8 cellular contexts compared by ENCODE assay signal in genomic region chr5:134240421-134240962, GRCh38.
DNase-seq lines count a peak whose midpoint lies in the region; ATAC-seq and TF ChIP-seq lines count a peak whose summit lies in the region.

No MANE protein-coding gene starts in this region.

- peak; percentile 52 for DNase-seq in DMS53 treated with DMSO at 0.1 percent for 48 hours (lab: John Stamatoyannopoulos, UW; ENCODE audit: unreplicated experiment)
- peak; percentile 34 for DNase-seq in SHP77 treated with DMSO at 0.1 percent for 48 hours (lab: John Stamatoyannopoulos, UW)
- DNase-seq in foreskin fibroblast: peak; percentile 66 to 80
- DNase-seq in non-pigmented ciliary epithelial cell (ENCODE audit: low read depth): peak; percentile 70
- DNase-seq in activated T-cell treated with anti-CD3 and anti-CD28 coated beads for 4 hours: no peak
- no peak for DNase-seq in NCI-H1105 (lab: John Stamatoyannopoulos, UW)

- TF ChIP-seq CTCF in foreskin fibroblast (IDR thresholded peaks at IDR 0.05; ENCODE audit: low read depth, low read length): no peak

- ATAC-seq in HG03342 (IDR thresholded peaks at IDR 0.05; ENCODE audit: unreplicated experiment) (no peak), GM18870 (IDR thresholded peaks at IDR 0.05; ENCODE audit: unreplicated experiment) (no peak)

- H3K4me3 ChIP-seq in foreskin fibroblast (ENCODE audit: low read depth in 1 of 2, low read length in 2 of 2): no peak overlapping the region

Comparison
In these comparisons a context has a peak if more than half of its experiments do, and no peak if none do; other contexts are left out.
1. DNase-seq: peak in DMS53 treated with DMSO at 0.1 percent for 48 hours (single experiment), SHP77 treated with DMSO at 0.1 percent for 48 hours (single experiment), foreskin fibroblast (2 of 2) and non-pigmented ciliary epithelial cell (single experiment); none in activated T-cell treated with anti-CD3 and anti-CD28 coated beads for 4 hours (single experiment) and NCI-H1105 (single experiment).